8 cellular contexts compared by ENCODE assay signal in genomic region chr12:106247731-106248176, GRCh38. TPM values are rescaled to one million over a fixed set of nuclear protein-coding genes. Genes with fewer than 3 reads are reported as not detected.
DNase-seq lines count a peak whose midpoint lies in the region; ATAC-seq and TF ChIP-seq lines count a peak whose summit lies in the region.

A gene with protein sequence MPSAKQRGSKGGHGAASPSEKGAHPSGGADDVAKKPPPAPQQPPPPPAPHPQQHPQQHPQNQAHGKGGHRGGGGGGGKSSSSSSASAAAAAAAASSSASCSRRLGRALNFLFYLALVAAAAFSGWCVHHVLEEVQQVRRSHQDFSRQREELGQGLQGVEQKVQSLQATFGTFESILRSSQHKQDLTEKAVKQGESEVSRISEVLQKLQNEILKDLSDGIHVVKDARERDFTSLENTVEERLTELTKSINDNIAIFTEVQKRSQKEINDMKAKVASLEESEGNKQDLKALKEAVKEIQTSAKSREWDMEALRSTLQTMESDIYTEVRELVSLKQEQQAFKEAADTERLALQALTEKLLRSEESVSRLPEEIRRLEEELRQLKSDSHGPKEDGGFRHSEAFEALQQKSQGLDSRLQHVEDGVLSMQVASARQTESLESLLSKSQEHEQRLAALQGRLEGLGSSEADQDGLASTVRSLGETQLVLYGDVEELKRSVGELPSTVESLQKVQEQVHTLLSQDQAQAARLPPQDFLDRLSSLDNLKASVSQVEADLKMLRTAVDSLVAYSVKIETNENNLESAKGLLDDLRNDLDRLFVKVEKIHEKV (minus strand): TSS chr12:106248020. CDS start chr12:106247851, 169 bp downstream.

- ATAC-seq in GM18907 (IDR thresholded peaks at IDR 0.05; ENCODE audit: unreplicated experiment) (peak; percentile 52), HG03108 (IDR thresholded peaks at IDR 0.05; ENCODE audit: unreplicated experiment) (peak; percentile 41), naive B cell (ENCODE audit: low read depth in 2 of 2) (peak; percentile 58 to 61)

- H3K9me3 Mint-ChIP-seq in naive B cell: no peaks in the 10 kb centered on the region

- peaks cover 34% of the 10 kb centered on the region for H3K36me3 ChIP-seq in NT2/D1 (ENCODE audit: insufficient read depth, insufficient read length, low read length)

- H3K27ac ChIP-seq in temporal lobe (ENCODE audit: low read depth, low read length): peak within 1 kb of the TSS; percentile 50

- peak within 1 kb of the TSS; percentile 28 to 97 (median 88) for H3K4me3 Mint-ChIP-seq in naive B cell

- DNase-seq in AG08396 (ENCODE audit: low spot score): peak; percentile 92
- peak; percentile 63 for DNase-seq in NT2/D1 (ENCODE audit: low read depth, low spot score)
- DNase-seq in activated T-helper 9 cell treated with anti-CD3 and anti-CD28 coated beads, Interleukin-2, amount 50 U/mL, for 16 hours (ENCODE audit: low read depth): peak; percentile 47
- DNase-seq in fibroblast of mammary gland (ENCODE audit: low read depth): peak; percentile 69
- peak; percentile 64 for DNase-seq in naive B cell

- no peaks in the 10 kb centered on the region for H3K36me3 Mint-ChIP-seq in naive B cell

- H3K9me3 ChIP-seq in NT2/D1 (ENCODE audit: insufficient read depth, low read length): no peaks in the 10 kb centered on the region

- peak within 1 kb of the TSS; percentile 76 for H3K4me3 ChIP-seq in NT2/D1 (ENCODE audit: insufficient read length, low read depth)
- peak within 1 kb of the TSS; percentile 85 for H3K4me3 ChIP-seq in fibroblast of mammary gland (ENCODE audit: control insufficient read depth, low read depth, low read length)

- no peaks in the 10 kb centered on the region for H3K27me3 ChIP-seq in NT2/D1 (ENCODE audit: insufficient read depth, insufficient read length)

- TF ChIP-seq CTCF in fibroblast of mammary gland (conservative IDR thresholded peaks at IDR 0.05; ENCODE audit: control insufficient read depth, insufficient read depth, low read depth, low read length): no peak

- H3K9ac ChIP-seq in NT2/D1 (ENCODE audit: insufficient read length, low read depth): peak within 1 kb of the TSS; percentile 95

- H3K4me1 Mint-ChIP-seq in naive B cell: peaks cover 16 to 29% (median 16%) of the 10 kb centered on the region in 3 donors

- H3K4me1 ChIP-seq in NT2/D1 (ENCODE audit: insufficient read depth, insufficient read length): peaks cover 11% of the 10 kb centered on the region

- H3K27ac Mint-ChIP-seq in naive B cell: peak within 1 kb of the TSS; percentile 78 to 94 (median 86)

- peaks cover 8 to 20% (median 16%) of the 10 kb centered on the region in 3 donors for H3K27me3 Mint-ChIP-seq in naive B cell

RNA-seq across cellular contexts. Expression of the gene that starts here (rescaled TPM):
- polyA plus RNA-seq in naive B cell (ENCODE audit: low read depth in 6 of 6): 10 to 100 TPM in 1 of 6 donors, 1 to 10 TPM in 5; 3.1 to 11.1 (median 3.7) TPM
- 21.6 TPM for total RNA-seq in temporal lobe

Comparison
In these comparisons a context has a peak if more than half of its experiments do, and no peak if none do; other contexts are left out.
1. Peak in every context shown above with its lines: DNase-seq, ATAC-seq, H3K4me3 ChIP-seq and H3K27ac ChIP-seq.